25 cellular contexts compared by ENCODE assay signal in genomic region chr7:102081244-102081627, GRCh38.
DNase-seq lines count a peak whose midpoint lies in the region; ATAC-seq and TF ChIP-seq lines count a peak whose summit lies in the region.
"Had no signal": no experiment of that assay in that cellular context is flagged by ENCODE, and none has a peak within 500 bp of the region (broad histone marks: within the 10 kb centered on the region; RNA-seq: fewer than 3 reads in every experiment).

No MANE protein-coding gene starts in this region.

- H3K27me3 Mint-ChIP-seq in H9 (ENCODE audit: low read depth) = no peaks in the 10 kb centered on the region
- no peaks in the 10 kb centered on the region for H3K27me3 Mint-ChIP-seq in endodermal cell (ENCODE audit: insufficient read depth)
- peaks cover 4% of the 10 kb centered on the region for H3K27me3 Mint-ChIP-seq in nephron progenitor cell (ENCODE audit: low read depth, poor library complexity)
- H3K27me3 Mint-ChIP-seq: CD4-positive, alpha-beta memory T cell; IgD-negative memory B cell had no signal

- H3K4me2 ChIP-seq in H9 (ENCODE audit: insufficient read depth, insufficient read length, low read length) (no peak overlapping the region), PC-3 (ENCODE audit: low read length) (no peak overlapping the region)
- H3K4me2 ChIP-seq: PC-9 had no signal

- H3K9me3 Mint-ChIP-seq in H9 = peaks cover 8 to 14% of the 10 kb centered on the region in 2 experiments; a peak in 4 of 5 replicates
- H3K9me3 Mint-ChIP-seq in endodermal cell = peaks cover 32% of the 10 kb centered on the region
- H3K9me3 Mint-ChIP-seq in nephron progenitor cell = peaks cover 40% of the 10 kb centered on the region

- H3K4me1 ChIP-seq in H9 (ENCODE audit: insufficient read depth, low read length) = no peaks in the 10 kb centered on the region; the same call in 1 of the 2 replicates
- peaks cover 25% of the 10 kb centered on the region; the same call in 1 of the 2 replicates for H3K4me1 ChIP-seq in PC-3 (ENCODE audit: insufficient read depth, low read length)
- no peaks in the 10 kb centered on the region for H3K4me1 ChIP-seq in endodermal cell (ENCODE audit: control insufficient read depth, insufficient read depth, low read length)
- H3K4me1 ChIP-seq in gastroesophageal sphincter = no peaks in the 10 kb centered on the region

- H3K36me3 Mint-ChIP-seq in H9 (ENCODE audit: insufficient read depth in 1 of 3, low read depth in 3 of 3) (peaks cover 32 to 38% (median 33%) of the 10 kb centered on the region in 3 experiments), endodermal cell (ENCODE audit: low read depth) (peaks cover 66% of the 10 kb centered on the region), nephron progenitor cell (ENCODE audit: low read depth) (peaks cover 65% of the 10 kb centered on the region)

- no peak overlapping the region for H3K23ac ChIP-seq in H9 (ENCODE audit: insufficient read length, low read depth, low read length)

- H4K20me1 ChIP-seq in H9 (ENCODE audit: control insufficient read depth, insufficient read depth, insufficient read length) (no peaks in the 10 kb centered on the region), PC-3 (ENCODE audit: low read length) (no peaks in the 10 kb centered on the region)

- no peak overlapping the region for H2AFZ ChIP-seq in H9 (ENCODE audit: low read length)
- no peak overlapping the region for H2AFZ ChIP-seq in PC-3 (ENCODE audit: low read length)
- H2AFZ ChIP-seq: PC-9 had no signal

- intact Hi-C loops in PC-3 (cut with micrococcal nuclease) = no loop called here

- TF ChIP-seq POLR2A in gastroesophageal sphincter (IDR thresholded peaks at IDR 0.05) = no peak

- no peak for TF ChIP-seq CTCF in H9 (conservative IDR thresholded peaks at IDR 0.05)
- TF ChIP-seq CTCF in PC-3 (conservative IDR thresholded peaks at IDR 0.05; ENCODE audit: low read depth, low read length) = no peak
- no peak for TF ChIP-seq CTCF in endodermal cell (conservative IDR thresholded peaks at IDR 0.05)
- TF ChIP-seq CTCF in nephron progenitor cell (IDR thresholded peaks at IDR 0.05) = no peak
- no peak for TF ChIP-seq CTCF in gastroesophageal sphincter (IDR thresholded peaks at IDR 0.05)

- no peak overlapping the region for H3K4me3 Mint-ChIP-seq in H9
- H3K4me3 Mint-ChIP-seq in endodermal cell = no peak overlapping the region
- no peak overlapping the region for H3K4me3 Mint-ChIP-seq in nephron progenitor cell
- H3K4me3 Mint-ChIP-seq: CD4-positive, alpha-beta memory T cell; IgD-negative memory B cell had no signal

- ATAC-seq in PC-3 = no peak
- no peak for ATAC-seq in gastroesophageal sphincter
- ATAC-seq: HCT116 had no signal

- H3K4ac ChIP-seq in H9 (ENCODE audit: low read depth, low read length) = no peak overlapping the region

- no peaks in the 10 kb centered on the region for H3K79me1 ChIP-seq in H9 (ENCODE audit: insufficient read depth, low read depth, low read length, poor library complexity, severe bottlenecking)

- H3K18ac ChIP-seq in H9 (ENCODE audit: insufficient read length, low read depth, low read length) = no peak overlapping the region

- H2AK5ac ChIP-seq in H9 (ENCODE audit: insufficient read length, low read length) = no peak overlapping the region

- no peaks in the 10 kb centered on the region for H3K23me2 ChIP-seq in H9 (ENCODE audit: insufficient read length, low read depth, low read length, poor library complexity, severe bottlenecking)

- no peak overlapping the region for H3T11ph ChIP-seq in H9 (ENCODE audit: low read length)

- H3K4me3 ChIP-seq in PC-3 (ENCODE audit: low read length) (no peak overlapping the region), endodermal cell (ENCODE audit: low read length) (no peak overlapping the region), gastroesophageal sphincter (no peak overlapping the region)
- H3K4me3 ChIP-seq: PC-9 had no signal

- no CpG with 5 or more reads among the region's 9 CpGs for WGBS in H9 (ENCODE audit: extremely low coverage, insufficient read length, low lambda C conversion rate)
- WGBS in endodermal cell (ENCODE audit: insufficient coverage in 1 of 2, insufficient read length in 1 of 2), 2 experiments = 93 to 96% methylated on average over 5 to 9 of the region's 9 CpGs
- WGBS in gastroesophageal sphincter (ENCODE audit: low coverage in 1 of 2), 2 donors = 79 to 80% methylated on average over 1 to 9 of the region's 9 CpGs

- BruUV-seq in PC-3 (replicated peaks; lab: Mats Ljungman, UMichigan) = no TSS peak

- H2BK5ac ChIP-seq in H9 (ENCODE audit: insufficient read length, low read length) = no peak overlapping the region

- no peak overlapping the region for H3K14ac ChIP-seq in H9 (ENCODE audit: insufficient read depth, low read length)

- H3K36me3 ChIP-seq in PC-3 (ENCODE audit: low read depth, low read length) = peaks cover 17% of the 10 kb centered on the region
- H3K36me3 ChIP-seq in endodermal cell (ENCODE audit: control insufficient read depth, insufficient read depth, low read length) = peaks cover 33% of the 10 kb centered on the region
- H3K36me3 ChIP-seq in gastroesophageal sphincter = peaks cover 0 to 29% of the 10 kb centered on the region in 2 donors

- H3K9ac ChIP-seq in H9 (ENCODE audit: extremely low read depth, insufficient read length, low read length) (no peak overlapping the region), PC-3 (ENCODE audit: low read length) (no peak overlapping the region), endodermal cell (ENCODE audit: extremely low read depth, low read length, poor library complexity, severe bottlenecking) (no peak overlapping the region)

- no peak overlapping the region for H2BK20ac ChIP-seq in H9 (ENCODE audit: low read depth, low read length, poor library complexity, severe bottlenecking)

- POLR2A ChIA-PET in PC-3 (lab: Charles Lee; ENCODE audit: unreplicated experiment) = no interaction called here

- peaks cover 24 to 36% of the 10 kb centered on the region in 2 experiments for H3K4me1 Mint-ChIP-seq in H9
- peaks cover 13% of the 10 kb centered on the region for H3K4me1 Mint-ChIP-seq in endodermal cell
- H3K4me1 Mint-ChIP-seq in nephron progenitor cell = peaks cover 28% of the 10 kb centered on the region

- no peak overlapping the region for H4K5ac ChIP-seq in H9 (ENCODE audit: insufficient read length, low read depth, low read length)

- CTCF ChIA-PET in PC-3 (lab: Charles Lee) = no interaction called here

- no peaks in the 10 kb centered on the region for H3K9me2 ChIP-seq in PC-3 (replicated peaks; ENCODE audit: low read length)

- no peak overlapping the region for H3K56ac ChIP-seq in H9 (ENCODE audit: insufficient read length, low read depth, low read length)

- no peaks in the 10 kb centered on the region for H3K9me3 ChIP-seq in H9 (ENCODE audit: control insufficient read depth, low read depth, low read length)
- 0 out of 2 replicates have a peak, but pooled peaks cover 4% of the 10 kb centered on the region for H3K9me3 ChIP-seq in PC-3 (ENCODE audit: low read length)
- peaks cover 32% of the 10 kb centered on the region for H3K9me3 ChIP-seq in endodermal cell (ENCODE audit: control insufficient read depth, low read length)
- H3K9me3 ChIP-seq in gastroesophageal sphincter = no peaks in the 10 kb centered on the region

- H4K91ac ChIP-seq in H9 (ENCODE audit: insufficient read length, low read depth, low read length) = no peak overlapping the region

- H3K79me2 ChIP-seq in H9 (ENCODE audit: insufficient read depth, low read length) (no peaks in the 10 kb centered on the region), PC-3 (ENCODE audit: low read length) (no peaks in the 10 kb centered on the region)

- no peak overlapping the region for H4K8ac ChIP-seq in H9 (replicated peaks; ENCODE audit: insufficient read length, low read depth, low read length)

- H3K27ac Mint-ChIP-seq in H9 (peak overlapping the region in 2 of 3 experiments; percentile 5 to 47; a peak in 2 of 7 replicates), endodermal cell (no peak overlapping the region), nephron progenitor cell (peak overlapping the region; percentile 15)
- H3K27ac Mint-ChIP-seq: CD4-positive, alpha-beta memory T cell had no signal

- H2BK15ac ChIP-seq in H9 (ENCODE audit: low read depth, low read length) = no peak overlapping the region

- H3K27me3 ChIP-seq in H9 (ENCODE audit: insufficient read depth, low read length) (no peaks in the 10 kb centered on the region), PC-3 (ENCODE audit: low read length) (no peaks in the 10 kb centered on the region), endodermal cell (ENCODE audit: control insufficient read depth, insufficient read depth, low read length, poor library complexity, severe bottlenecking) (no peaks in the 10 kb centered on the region), gastroesophageal sphincter (no peaks in the 10 kb centered on the region)

- TF ChIP-seq EP300 in gastroesophageal sphincter (IDR thresholded peaks at IDR 0.05) = no peak

- DNase-seq in H9 (no peak), PC-3 (no peak), endodermal cell (peak; percentile 29), nephron progenitor cell (no peak), NCI-H146 (lab: John Stamatoyannopoulos, UW) (no peak), T1000 (lab: John Stamatoyannopoulos, UW) (no peak)
- no peak for DNase-seq in stimulated activated CD4-positive, alpha-beta T cell treated with anti-CD3 and anti-CD28 coated beads, Interleukin-4, amount 100 ng/mL, for 1 hour
- DNase-seq: CD4-positive, alpha-beta memory T cell; DMS 273 treated with DMSO at 0.1 percent for 48 hours; DMS79; EL; GDM1; NCI-H1048; NCI-H1417; NCI-H1694 treated with DMSO at 0.1 percent for 48 hours; NCI-H2081 treated with DMSO at 0.1 percent for 48 hours; NCI-H446; NCI-H82; NK-92 treated with Interleukin-12 subunit alpha and Interleukin-12 subunit beta, amount 100 ng/mL, for 24 hours; PC-9; SHP77 had no signal

- H3F3A ChIP-seq in PC-3 (ENCODE audit: low read length, unreplicated experiment) = no peaks in the 10 kb centered on the region

- no peak overlapping the region for H3K27ac ChIP-seq in H9 (ENCODE audit: insufficient read length, low read depth, low read length)
- peak overlapping the region; percentile 80 for H3K27ac ChIP-seq in PC-3 (ENCODE audit: low read length)
- no peak overlapping the region for H3K27ac ChIP-seq in endodermal cell (ENCODE audit: low read depth, low read length)
- no peak overlapping the region for H3K27ac ChIP-seq in gastroesophageal sphincter
- H3K27ac ChIP-seq: HL-60, PC-9 had no signal

- no peak overlapping the region for H2BK12ac ChIP-seq in H9 (ENCODE audit: insufficient read length, low read depth, low read length)

- H2BK120ac ChIP-seq in H9 (ENCODE audit: low read depth, low read length, poor library complexity, severe bottlenecking) = no peak overlapping the region
